In genomic region chr16:30664616-30665109, GRCh38 we compare ENCODE assay signal across 16 cellular contexts.
"Had no signal": no experiment of that assay in that cellular context is flagged by ENCODE, and none has a peak within 500 bp of the region (broad histone marks: within the 10 kb centered on the region; RNA-seq: fewer than 3 reads in every experiment).

No MANE protein-coding gene starts in this region.

- DNase-seq: activated CD4-positive, alpha-beta memory T cell treated with anti-CD3 and anti-CD28 coated beads, Interleukin-2, amount 10 ng/mL, durations not matched to agents 7 days and 5 days; activated CD4-positive, alpha-beta T cell treated with anti-CD3 and anti-CD28 coated beads for 36 hours; activated gamma-delta T cell; activated T-cell treated with anti-CD3 and anti-CD28 coated beads, Interleukin-2, amount 50 U/mL, for 48 hours; foreskin keratinocyte; glutamatergic neuron; hippocampal formation; left cardiac atrium; natural killer cell; sigmoid colon; spleen; stimulated activated CD4-positive, alpha-beta T cell treated with anti-CD3 and anti-CD28 coated beads, Interleukin-4, amount 100 ng/mL, for 4 hours; stimulated activated naive CD4-positive, alpha-beta T cell treated with Interleukin-2 at 50 U/mL for 16 hours had no signal

- H3K27ac ChIP-seq: foreskin keratinocyte, sigmoid colon, tibial nerve had no signal

- H3K27me3 Mint-ChIP-seq: activated CD4-positive, alpha-beta memory T cell treated with anti-CD3 and anti-CD28 coated beads, Interleukin-2, amount 10 ng/mL, durations not matched to agents 7 days and 5 days; activated CD4-positive, alpha-beta T cell treated with anti-CD3 and anti-CD28 coated beads for 36 hours; activated naive CD4-positive, alpha-beta T cell treated with anti-CD3 and anti-CD28 coated beads, Interleukin-2, amount 50 U/mL, for 24 hours had no signal

- ATAC-seq: activated CD4-positive, alpha-beta T cell treated with anti-CD3 and anti-CD28 coated beads for 36 hours; foreskin keratinocyte; left cardiac atrium; natural killer cell had no signal

- H3K4me3 Mint-ChIP-seq: activated CD4-positive, alpha-beta memory T cell treated with anti-CD3 and anti-CD28 coated beads, Interleukin-2, amount 10 ng/mL, durations not matched to agents 7 days and 5 days; activated CD4-positive, alpha-beta T cell treated with anti-CD3 and anti-CD28 coated beads for 36 hours; natural killer cell; T-helper 2 cell treated with Interferon-gamma antibody and Interleukin-4, amounts not matched to agents 5 μg/mL and 100 μg/mL, for 36 hours had no signal

- H3K9me3 ChIP-seq: sigmoid colon, spleen, tibial nerve had no signal

- H3K4me3 ChIP-seq: sigmoid colon, spleen, tibial nerve had no signal

- H3K9me3 Mint-ChIP-seq: activated CD4-positive, alpha-beta memory T cell treated with anti-CD3 and anti-CD28 coated beads, Interleukin-2, amount 10 ng/mL, durations not matched to agents 7 days and 5 days; activated naive CD4-positive, alpha-beta T cell treated with anti-CD3 and anti-CD28 coated beads, Interleukin-2, amount 50 U/mL, for 24 hours; natural killer cell; T-helper 2 cell treated with Interferon-gamma antibody and Interleukin-4, amounts not matched to agents 5 μg/mL and 100 μg/mL, for 36 hours had no signal

- H3K27ac Mint-ChIP-seq: activated CD4-positive, alpha-beta memory T cell treated with anti-CD3 and anti-CD28 coated beads, Interleukin-2, amount 10 ng/mL, durations not matched to agents 7 days and 5 days; activated naive CD4-positive, alpha-beta T cell treated with anti-CD3 and anti-CD28 coated beads, Interleukin-2, amount 50 U/mL, for 24 hours; T-helper 2 cell treated with Interferon-gamma antibody and Interleukin-4, amounts not matched to agents 5 μg/mL and 100 μg/mL, for 36 hours had no signal
